In genomic region chr15:40825661-40826088, GRCh38 we compare ENCODE assay signal across 16 cellular contexts. TPM values are rescaled to one million over a fixed set of nuclear protein-coding genes. Genes with fewer than 3 reads are reported as not detected.
DNase-seq lines count a peak whose midpoint lies in the region; FAIRE-seq and TF ChIP-seq lines count a peak whose summit lies in the region.
"Had no signal": no experiment of that assay in that cellular context is flagged by ENCODE, and none has a peak within 500 bp of the region (broad histone marks: within the 10 kb centered on the region; RNA-seq: fewer than 3 reads in every experiment).

No MANE protein-coding gene starts in this region.

- no peak for TF ChIP-seq POLR2A in suprapubic skin (IDR thresholded peaks at IDR 0.05)

- H3K4me1 ChIP-seq in adipocyte (ENCODE audit: control insufficient read depth, insufficient read depth, low read length) (no peaks in the 10 kb centered on the region), suprapubic skin (no peaks in the 10 kb centered on the region)

- H3K27ac ChIP-seq in suprapubic skin: no peak overlapping the region
- H3K27ac ChIP-seq: SJSA1, thyroid gland had no signal

- no peak for TF ChIP-seq CTCF in type B pancreatic cell (conservative IDR thresholded peaks at IDR 0.05)
- no peak for TF ChIP-seq CTCF in suprapubic skin (IDR thresholded peaks at IDR 0.05)

- H3K4me3 ChIP-seq in adipocyte (ENCODE audit: low read length) (no peak overlapping the region), suprapubic skin (no peak overlapping the region)
- H3K4me3 ChIP-seq: SJSA1, thyroid gland had no signal

- peak; percentile 49 for FAIRE-seq in islet of Langerhans (lab: Jason Lieb, UNC)
- FAIRE-seq: astrocyte had no signal

- H3K9me3 ChIP-seq in adipocyte (ENCODE audit: control insufficient read depth, low read length) (no peaks in the 10 kb centered on the region), suprapubic skin (no peaks in the 10 kb centered on the region)
- H3K9me3 ChIP-seq: SJSA1, thyroid gland had no signal

- TF ChIP-seq EP300 in suprapubic skin (IDR thresholded peaks at IDR 0.05): no peak

- no peaks in the 10 kb centered on the region for H3K36me3 ChIP-seq in adipocyte (ENCODE audit: control insufficient read depth, insufficient read depth, low read length, severe bottlenecking)
- no peaks in the 10 kb centered on the region for H3K36me3 ChIP-seq in suprapubic skin
- H3K36me3 ChIP-seq: SJSA1, thyroid gland had no signal

- H3K4me3 Mint-ChIP-seq in type B pancreatic cell: no peak overlapping the region
- H3K4me3 Mint-ChIP-seq: activated T-cell treated with anti-CD3 and anti-CD28 coated beads, Interleukin-2, amount 50 U/mL, for 4 hours; naive thymus-derived CD4-positive, alpha-beta T cell had no signal

- H3K27me3 ChIP-seq in adipocyte (replicated peaks; ENCODE audit: control insufficient read depth, insufficient read depth, low read length): peaks cover 18% of the 10 kb centered on the region
- no peaks in the 10 kb centered on the region for H3K27me3 ChIP-seq in suprapubic skin
- H3K27me3 ChIP-seq: SJSA1, thyroid gland had no signal

- no peak overlapping the region for H3K9ac ChIP-seq in adipocyte (ENCODE audit: low read length)

- peak overlapping the region; percentile 2 for H3K27ac Mint-ChIP-seq in type B pancreatic cell
- H3K27ac Mint-ChIP-seq: naive thymus-derived CD4-positive, alpha-beta T cell had no signal

- no peaks in the 10 kb centered on the region for H3K27me3 Mint-ChIP-seq in type B pancreatic cell

- H3K36me3 Mint-ChIP-seq in type B pancreatic cell: no peaks in the 10 kb centered on the region
- H3K36me3 Mint-ChIP-seq: naive thymus-derived CD4-positive, alpha-beta T cell had no signal

- DNase-seq in NCI-H2196 (lab: John Stamatoyannopoulos, UW; ENCODE audit: unreplicated experiment) (peak; percentile 32), NCI-H2196 treated with DMSO at 0.1 percent for 48 hours (lab: John Stamatoyannopoulos, UW; ENCODE audit: unreplicated experiment) (no peak), adipocyte (ENCODE audit: low read depth) (peak; percentile 62), type B pancreatic cell (ENCODE audit: extremely low spot score, unreplicated experiment) (no peak), GDM1 (lab: John Stamatoyannopoulos, UW) (no peak), suprapubic skin (ENCODE audit: low spot score in 2 of 2) (no peak), NCI-H2029 treated with DMSO at 0.1 percent for 48 hours (lab: John Stamatoyannopoulos, UW) (no peak)
- DNase-seq: 8988T; activated T-cell treated with anti-CD3 and anti-CD28 coated beads, Interleukin-2, amount 50 U/mL, for 4 hours; MV-4-11; naive thymus-derived CD4-positive, alpha-beta T cell; NCI-H526 had no signal

- 80% methylated on average over 2 of the region's 2 CpGs for WGBS in suprapubic skin

- H3K9me3 Mint-ChIP-seq in type B pancreatic cell: no peaks in the 10 kb centered on the region
- H3K9me3 Mint-ChIP-seq: activated T-cell treated with anti-CD3 and anti-CD28 coated beads, Interleukin-2, amount 50 U/mL, for 4 hours; naive thymus-derived CD4-positive, alpha-beta T cell had no signal

- peaks cover 7% of the 10 kb centered on the region for H3K4me1 Mint-ChIP-seq in type B pancreatic cell (ENCODE audit: unreplicated experiment)
- H3K4me1 Mint-ChIP-seq: naive thymus-derived CD4-positive, alpha-beta T cell had no signal

RNA-seq across cellular contexts. Expression of gene PPP1R14D, which starts 2.8 kb away (rescaled TPM):
- total RNA-seq in type B pancreatic cell (ENCODE audit: low replicate concordance) (0.70 and 1.0 TPM in 2 replicates), suprapubic skin (not detected)
- total RNA-seq: activated T-cell treated with anti-CD3 and anti-CD28 coated beads, Interleukin-2, amount 50 U/mL, for 4 hours; astrocyte; naive thymus-derived CD4-positive, alpha-beta T cell; SJSA1; thyroid gland had no signal

RNA-seq across cellular contexts. Expression of gene SPINT1, which starts 18.2 kb away (rescaled TPM):
- total RNA-seq in type B pancreatic cell (ENCODE audit: low replicate concordance) (156 and 401 TPM in 2 replicates), suprapubic skin (100 to 1,000 TPM; 303 to 430 (median 372) TPM)

RNA-seq across cellular contexts. Expression of gene DNAJC17, which starts 18.4 kb away (rescaled TPM):
- total RNA-seq in type B pancreatic cell (ENCODE audit: low replicate concordance) (23.7 and 38.3 TPM in 2 replicates), suprapubic skin (10 to 100 TPM; 20.4 to 40.2 (median 30.3) TPM)

RNA-seq across cellular contexts. Expression of gene ZFYVE19, which starts 18.8 kb away (rescaled TPM):
- total RNA-seq in type B pancreatic cell (ENCODE audit: low replicate concordance) (31.6 and 45.0 TPM in 2 replicates), suprapubic skin (10 to 100 TPM; 33.3 to 57.1 (median 37.9) TPM)

RNA-seq across cellular contexts. Expression of gene RHOV, which starts 48.4 kb away (rescaled TPM):
- total RNA-seq in type B pancreatic cell (ENCODE audit: low replicate concordance) (19.3 and 43.3 TPM in 2 replicates), suprapubic skin (10 to 100 TPM; 46.9 to 96.3 (median 79.7) TPM)
- total RNA-seq: SJSA1 had no signal

Comparison
In these comparisons a context has a peak if more than half of its experiments do, and no peak if none do; other contexts are left out.
1. DNase-seq: peak in NCI-H2196 (single experiment) and adipocyte (single experiment); none in NCI-H2196 treated with DMSO at 0.1 percent for 48 hours (single experiment), type B pancreatic cell (single experiment), GDM1 (single experiment), suprapubic skin (0 of 2) and NCI-H2029 treated with DMSO at 0.1 percent for 48 hours (single experiment).